Comparison of ENCODE assay signal across 13 cellular contexts in genomic region chr14:71242237-71242748, GRCh38.
DNase-seq lines count a peak whose midpoint lies in the region; ATAC-seq, FAIRE-seq and TF ChIP-seq lines count a peak whose summit lies in the region.
"Had no signal": no experiment of that assay in that cellular context is flagged by ENCODE, and none has a peak within 500 bp of the region (broad histone marks: within the 10 kb centered on the region; RNA-seq: fewer than 3 reads in every experiment).

No MANE protein-coding gene starts in this region.

- no peak overlapping the region for H3K9ac ChIP-seq in astrocyte (ENCODE audit: low read length)

- TF ChIP-seq CTCF in astrocyte (IDR thresholded peaks at IDR 0.05; ENCODE audit: insufficient read depth, low read depth, low read length): no peak

- FAIRE-seq in astrocyte (lab: Jason Lieb, UNC): peak; percentile 49

- H3K27me3 ChIP-seq in astrocyte (ENCODE audit: insufficient read depth, low read length): no peaks in the 10 kb centered on the region
- H3K27me3 ChIP-seq in H7 (ENCODE audit: control insufficient read depth, insufficient read depth, low read length): no peaks in the 10 kb centered on the region

- H3K4me3 ChIP-seq in astrocyte (ENCODE audit: insufficient read depth, low read depth, low read length) (no peak overlapping the region), H7 (ENCODE audit: insufficient read depth, low read depth, low read length) (no peak overlapping the region)

- no peaks in the 10 kb centered on the region for H3K36me3 ChIP-seq in astrocyte (ENCODE audit: insufficient read depth, low read length)
- no peaks in the 10 kb centered on the region for H3K36me3 ChIP-seq in H7 (replicated peaks; ENCODE audit: control insufficient read depth, insufficient read depth, low read length)

- H3K36me3 Mint-ChIP-seq in astrocyte (ENCODE audit: low read depth, unreplicated experiment): peaks cover 2% of the 10 kb centered on the region
- H3K36me3 Mint-ChIP-seq in activated naive CD4-positive, alpha-beta T cell treated with anti-CD3 and anti-CD28 coated beads, Interleukin-2, amount 50 U/mL, for 72 hours: peaks cover 4 to 19% of the 10 kb centered on the region in 2 donors

- no peak overlapping the region for H3K4me3 Mint-ChIP-seq in astrocyte (ENCODE audit: unreplicated experiment)

- no peak for ATAC-seq in activated naive CD4-positive, alpha-beta T cell treated with anti-CD3 and anti-CD28 coated beads, Interleukin-2, amount 50 U/mL, for 72 hours
- no peak for ATAC-seq in HG03457 (IDR thresholded peaks at IDR 0.05; ENCODE audit: unreplicated experiment)

- no peaks in the 10 kb centered on the region for H4K20me1 ChIP-seq in astrocyte (ENCODE audit: insufficient read depth, low read length)

- no peaks in the 10 kb centered on the region for H3K4me1 Mint-ChIP-seq in astrocyte (ENCODE audit: low read depth, unreplicated experiment)

- H2AFZ ChIP-seq in astrocyte (ENCODE audit: low read depth, low read length): no peak overlapping the region

- no peaks in the 10 kb centered on the region for H3K9me3 ChIP-seq in astrocyte (ENCODE audit: insufficient read depth, low read depth, low read length)

- H3K79me2 ChIP-seq in astrocyte (ENCODE audit: insufficient read depth, low read length): no peaks in the 10 kb centered on the region

- peak; percentile 11 for DNase-seq in DMS 273 (lab: John Stamatoyannopoulos, UW; ENCODE audit: unreplicated experiment)
- DNase-seq in DMS 273 treated with DMSO at 0.1 percent for 48 hours (lab: John Stamatoyannopoulos, UW): no peak
- DNase-seq in astrocyte (ENCODE audit: low read depth): peak; percentile 80
- peak; percentile 43 for DNase-seq in inferior parietal cortex (ENCODE audit: extremely low spot score)
- DNase-seq in activated naive CD4-positive, alpha-beta T cell treated with anti-CD3 and anti-CD28 coated beads, Interleukin-2, amount 50 U/mL, for 72 hours (ENCODE audit: low spot score in 2 of 2): no peak
- no peak for DNase-seq in H7
- DNase-seq: activated CD4-positive, CD25-positive, alpha-beta regulatory T cell treated with anti-CD3 and anti-CD28 coated beads, Interleukin-2, amount 50 U/mL, for 72 hours; activated T-cell treated with anti-CD3 and anti-CD28 coated beads, Interleukin-2, amount 50 U/mL, for 48 hours; central memory CD4-positive, alpha-beta T cell; NCI-H1436 had no signal

- H3K27ac ChIP-seq in astrocyte (ENCODE audit: low read depth, low read length) (no peak overlapping the region), temporal lobe (ENCODE audit: low read depth, low read length) (peak overlapping the region; percentile 59)
- H3K27ac ChIP-seq: 22Rv1 had no signal

- H3K27ac Mint-ChIP-seq in astrocyte (ENCODE audit: unreplicated experiment): no peak overlapping the region
- H3K27ac Mint-ChIP-seq in activated naive CD4-positive, alpha-beta T cell treated with anti-CD3 and anti-CD28 coated beads, Interleukin-2, amount 50 U/mL, for 72 hours: no peak overlapping the region

- peaks cover 7% of the 10 kb centered on the region for H3K4me1 ChIP-seq in astrocyte (ENCODE audit: insufficient read depth, low read length)

- H3K9me3 Mint-ChIP-seq in astrocyte (ENCODE audit: unreplicated experiment): peaks cover 7% of the 10 kb centered on the region
- peaks cover 8 to 14% of the 10 kb centered on the region in 2 donors for H3K9me3 Mint-ChIP-seq in activated naive CD4-positive, alpha-beta T cell treated with anti-CD3 and anti-CD28 coated beads, Interleukin-2, amount 50 U/mL, for 72 hours

- H3K4me2 ChIP-seq in astrocyte (ENCODE audit: low read length): no peak overlapping the region

- H3K27me3 Mint-ChIP-seq in astrocyte (ENCODE audit: low read depth, unreplicated experiment): peaks cover 3% of the 10 kb centered on the region

Comparison
In these comparisons a context has a peak if more than half of its experiments do, and no peak if none do; other contexts are left out.
1. DNase-seq: peak in DMS 273 (single experiment), astrocyte (single experiment) and inferior parietal cortex (single experiment); none in DMS 273 treated with DMSO at 0.1 percent for 48 hours (single experiment), activated naive CD4-positive, alpha-beta T cell treated with anti-CD3 and anti-CD28 coated beads, Interleukin-2, amount 50 U/mL, for 72 hours (0 of 2) and H7 (single experiment).